20 cellular contexts compared by ENCODE assay signal in the genomic region with DNA sequence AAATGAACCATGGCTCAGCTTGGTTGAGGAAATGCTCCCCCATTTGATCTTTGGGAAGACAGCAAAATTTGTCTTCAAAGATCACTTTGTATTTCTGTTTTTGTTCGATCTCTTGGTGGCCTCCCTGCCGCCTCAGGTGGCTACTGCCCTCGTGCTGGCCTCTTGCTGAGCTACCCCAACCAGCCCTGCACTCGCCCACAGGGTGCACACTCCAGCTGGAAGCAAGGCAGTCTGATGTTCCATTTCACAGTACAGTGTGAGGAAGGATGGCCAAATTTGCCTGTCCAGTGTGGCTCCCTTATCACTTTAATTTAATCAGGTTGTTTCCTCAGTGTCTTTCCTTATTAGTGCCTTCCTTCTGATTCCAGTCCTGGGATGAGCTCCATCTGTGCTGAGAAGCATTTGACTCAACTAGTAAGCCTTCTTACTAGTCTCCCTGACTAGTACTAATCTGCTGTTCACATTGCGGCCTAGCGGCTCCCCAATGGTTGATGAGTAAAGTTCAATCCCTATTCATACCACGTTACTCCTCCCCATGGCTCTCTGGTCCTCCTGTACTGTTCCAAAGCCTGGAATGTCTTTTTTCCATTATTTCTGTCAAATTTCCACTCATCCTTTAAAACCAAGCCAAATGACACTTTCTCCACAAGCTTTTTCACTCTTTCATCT. TPM values are rescaled to one million over a fixed set of nuclear protein-coding genes. Genes with fewer than 3 reads are reported as not detected.
A peak's percentile ranks its signal among the peaks of the same experiment; 100 is the strongest.
DNase-seq lines count a peak whose midpoint lies in the region; ATAC-seq, FAIRE-seq and TF ChIP-seq lines count a peak whose summit lies in the region.
"Had no signal": no experiment of that assay in that cellular context is flagged by ENCODE, and none has a peak within 500 bp of the region (broad histone marks: within the 10 kb centered on the region; RNA-seq: fewer than 3 reads in every experiment).

No MANE protein-coding gene starts in this region.

- H3K56ac ChIP-seq in H1 (replicated peaks; ENCODE audit: insufficient read length, low read depth, low read length) = no peak overlapping the region

- no peaks in the 10 kb centered on the region for H3K27me3 Mint-ChIP-seq in neural progenitor cell (ENCODE audit: insufficient read depth, low read depth)
- H3K27me3 Mint-ChIP-seq: activated naive CD8-positive, alpha-beta T cell had no signal

- H3K4me3 ChIP-seq in Panc1 (ENCODE audit: low read depth in 2 of 2, low read length in 2 of 2) (no peak overlapping the region; a peak in 1 of 4 replicates), H1 (ENCODE audit: extremely low read depth in 1 of 4, insufficient read depth in 2 of 4, low read depth in 3 of 4, low read length in 4 of 4) (no peak overlapping the region), neural progenitor cell (no peak overlapping the region), uterus (no peak overlapping the region)
- H3K4me3 ChIP-seq: cardiac muscle cell, heart right ventricle had no signal

- TF ChIP-seq CTCF in Panc1 (IDR thresholded peaks at IDR 0.05) = no peak
- TF ChIP-seq CTCF in H1 (IDR thresholded peaks at IDR 0.05; ENCODE audit: control extremely low read depth in 1 of 3, insufficient read depth in 1 of 3, low read depth in 1 of 3, low read length in 3 of 3) = no peak
- TF ChIP-seq CTCF in neural progenitor cell (IDR thresholded peaks at IDR 0.05) = no peak
- TF ChIP-seq CTCF in uterus (IDR thresholded peaks at IDR 0.05) = no peak

- no peaks in the 10 kb centered on the region for H3K79me2 ChIP-seq in H1 (ENCODE audit: control insufficient read depth in 1 of 2, insufficient read depth in 2 of 2, low read length in 2 of 2)
- no peaks in the 10 kb centered on the region for H3K79me2 ChIP-seq in neural progenitor cell (ENCODE audit: low read depth)

- H4K8ac ChIP-seq in H1 (ENCODE audit: extremely low read depth, insufficient read depth, low read length) = no peak overlapping the region; the same call in 1 of the 2 replicates

- CTCF ChIA-PET in Panc1 (lab: Charles Lee) (interaction anchor here (0.9 kb wide), 1 partner anchor 37 kb away, joined by 5 read pairs; no protein-coding TSS in a partner anchor), H1 (lab: Charles Lee; ENCODE audit: partially characterized antibody) (interaction anchor here (0.6 to 8.9 kb wide), 9 partner anchors 8 to 97 kb away, joined by 3 to 63 read pairs (median 4); partner anchors contain the start of gene MYOF)

- no peaks in the 10 kb centered on the region for H3K36me3 Mint-ChIP-seq in neural progenitor cell
- H3K36me3 Mint-ChIP-seq: memory B cell had no signal

- no peaks in the 10 kb centered on the region for H3F3A ChIP-seq in neural progenitor cell (ENCODE audit: low read depth)

- H3K9me3 ChIP-seq in Panc1 (ENCODE audit: control insufficient read depth, insufficient read depth, low read depth, low read length) (peaks cover 4% of the 10 kb centered on the region; the same call in 1 of the 2 replicates), H1 (ENCODE audit: insufficient read depth in 2 of 2, low read depth in 1 of 2, low read length in 1 of 2) (no peaks in the 10 kb centered on the region), neural progenitor cell (ENCODE audit: low read depth) (no peaks in the 10 kb centered on the region), uterus (no peaks in the 10 kb centered on the region)
- H3K9me3 ChIP-seq: heart right ventricle had no signal

- 0 out of 2 replicates have a peak overlapping the region, but pooled peaks have one; percentile 62 for H2BK12ac ChIP-seq in H1 (ENCODE audit: low read depth, low read length)

- no peak for FAIRE-seq in H1 (lab: Jason Lieb, UNC)
- FAIRE-seq: RCC 7860 had no signal

- H3K4me1 Mint-ChIP-seq in neural progenitor cell = peaks cover 24% of the 10 kb centered on the region
- H3K4me1 Mint-ChIP-seq: memory B cell had no signal

- TF ChIP-seq RAD21 in H1 (IDR thresholded peaks at IDR 0.05 in 1 of 2, conservative IDR thresholded peaks at IDR 0.05 in 1 of 2; ENCODE audit: low read depth in 2 of 2, low read length in 2 of 2) = no peak

- no peaks in the 10 kb centered on the region for H4K20me1 ChIP-seq in H1 (replicated peaks in 1 of 2; ENCODE audit: control insufficient read depth in 1 of 2, insufficient read depth in 2 of 2, low read length in 2 of 2)
- H4K20me1 ChIP-seq in neural progenitor cell (ENCODE audit: low read depth) = no peaks in the 10 kb centered on the region

- H2BK15ac ChIP-seq in H1 (ENCODE audit: low read length) = no peak overlapping the region; the same call in 1 of the 2 replicates

- no peaks in the 10 kb centered on the region for H3K79me1 ChIP-seq in H1 (ENCODE audit: low read depth, low read length)

- TSS peak; percentile 11 for BruUV-seq in Panc1 (replicated peaks; lab: Mats Ljungman, UMichigan)

- H3K23me2 ChIP-seq in H1 (ENCODE audit: low read depth, low read length) = no peaks in the 10 kb centered on the region

- TF ChIP-seq POLR2A in H1 (IDR thresholded peaks at IDR 0.05; ENCODE audit: control extremely low read depth in 1 of 2, low read depth in 2 of 2, low read length in 2 of 2) (no peak), uterus (IDR thresholded peaks at IDR 0.05) (no peak)

- H2BK120ac ChIP-seq in H1 (replicated peaks; ENCODE audit: low read depth, low read length) = no peak overlapping the region

- no peaks in the 10 kb centered on the region for H3K27me3 ChIP-seq in Panc1 (ENCODE audit: control insufficient read depth, insufficient read depth, low read length)
- no peaks in the 10 kb centered on the region for H3K27me3 ChIP-seq in H1 (replicated peaks in 1 of 4; ENCODE audit: control insufficient read depth in 3 of 4, extremely low read depth in 1 of 4, insufficient read depth in 3 of 4, low read length in 3 of 4)
- H3K27me3 ChIP-seq in neural progenitor cell = no peaks in the 10 kb centered on the region
- H3K27me3 ChIP-seq in uterus = no peaks in the 10 kb centered on the region
- H3K27me3 ChIP-seq: cardiac muscle cell, heart right ventricle had no signal

- intact Hi-C loops in Panc1 (cut with micrococcal nuclease; ENCODE audit: unreplicated experiment) = no loop called here
- intact Hi-C loops in uterus (cut with DNase I; ENCODE audit: low total_unique reads) = loop anchor here (5.0 kb wide), 1 partner anchor 37 kb away; no protein-coding TSS in a partner anchor

- peak overlapping the region; percentile 47 for H3K27ac Mint-ChIP-seq in neural progenitor cell
- H3K27ac Mint-ChIP-seq: activated naive CD8-positive, alpha-beta T cell; memory B cell; stimulated activated naive CD8-positive, alpha-beta T cell treated with anti-CD3 and anti-CD28 coated beads, Interleukin-15, Interleukin-2, amounts not matched to agents 100 ng/mL and 50 ng/mL, for 24 hours had no signal

- H2AFZ ChIP-seq in H1 (ENCODE audit: low read length) = no peak overlapping the region
- peak overlapping the region; percentile 68 for H2AFZ ChIP-seq in neural progenitor cell (replicated peaks)

- no peak overlapping the region for H3K14ac ChIP-seq in H1 (ENCODE audit: insufficient read length)

- H3K4me3 Mint-ChIP-seq in neural progenitor cell = no peak overlapping the region
- H3K4me3 Mint-ChIP-seq: activated naive CD8-positive, alpha-beta T cell; memory B cell; stimulated activated naive CD8-positive, alpha-beta T cell treated with anti-CD3 and anti-CD28 coated beads, Interleukin-15, Interleukin-2, amounts not matched to agents 100 ng/mL and 50 ng/mL, for 24 hours had no signal

- ATAC-seq in Panc1 = no peak
- ATAC-seq: heart right ventricle had no signal

- no peak overlapping the region for H2BK5ac ChIP-seq in H1 (ENCODE audit: low read depth, low read length)

- no peak overlapping the region for H3K23ac ChIP-seq in H1 (ENCODE audit: insufficient read length)

- peak overlapping the region; percentile 88; the same call in 1 of the 2 replicates for H2AK5ac ChIP-seq in H1 (ENCODE audit: low read depth, low read length)

- H3K4me1 ChIP-seq in Panc1 (ENCODE audit: control insufficient read depth, insufficient read depth, low read length) (peaks cover 93% of the 10 kb centered on the region), H1 (replicated peaks in 1 of 4; ENCODE audit: control insufficient read depth in 3 of 4, insufficient read depth in 4 of 4, low read length in 3 of 4) (peaks cover 0 to 3% (median 1%) of the 10 kb centered on the region in 4 experiments; a peak in 3 of 7 replicates), neural progenitor cell (peaks cover 5% of the 10 kb centered on the region), uterus (peaks cover 0 to 7% of the 10 kb centered on the region in 2 donors)

- POLR2A ChIA-PET in Panc1 (lab: Charles Lee) = no interaction called here
- POLR2A ChIA-PET in H1 (lab: Charles Lee; ENCODE audit: partially characterized antibody) = interaction anchor here (0.8 kb wide), 1 partner anchor 12 kb away, joined by 3 read pairs; no protein-coding TSS in a partner anchor

- no peak for TF ChIP-seq EP300 in H1 (IDR thresholded peaks at IDR 0.05; ENCODE audit: borderline replicate concordance in 1 of 2, low read depth in 2 of 2, low read length in 2 of 2)

- H3K36me3 ChIP-seq in Panc1 (ENCODE audit: control insufficient read depth, insufficient read depth, low read length) = no peaks in the 10 kb centered on the region; the same call in 1 of the 2 replicates
- no peaks in the 10 kb centered on the region for H3K36me3 ChIP-seq in H1 (ENCODE audit: control insufficient read depth in 2 of 4, insufficient read depth in 4 of 4, low read length in 3 of 4)
- no peaks in the 10 kb centered on the region for H3K36me3 ChIP-seq in neural progenitor cell
- H3K36me3 ChIP-seq in uterus = no peaks in the 10 kb centered on the region
- H3K36me3 ChIP-seq: cardiac muscle cell had no signal

- H3K27ac ChIP-seq in Panc1 (ENCODE audit: low read length) (peak overlapping the region; percentile 100), H1 (ENCODE audit: low read depth, low read length) (no peak overlapping the region), neural progenitor cell (no peak overlapping the region), uterus (peak overlapping the region; percentile 10 to 89)
- H3K27ac ChIP-seq: cardiac muscle cell, KMS-11, VCaP had no signal

- no peak overlapping the region for H3K4ac ChIP-seq in H1 (replicated peaks; ENCODE audit: insufficient read length, low read depth, low read length)

- 72% methylated on average over 7 of the region's 7 CpGs; no CpG with 5 or more reads in 1 of the 2 experiments for WGBS in H1 (ENCODE audit: extremely low coverage in 1 of 2, insufficient coverage in 1 of 2, insufficient read length in 1 of 2, insufficient replicate concordance in 2 of 2, low coverage in 1 of 2, low lambda C conversion rate in 2 of 2, missing lambda C conversion rate in 1 of 2), 2 experiments

- no peak for DNase-seq in Panc1 (ENCODE audit: low read depth, low spot score)
- DNase-seq in H1 (ENCODE audit: low read depth in 1 of 2, low spot score in 2 of 2) = no peak
- DNase-seq in neural progenitor cell (ENCODE audit: low spot score) = no peak
- DNase-seq in uterus = no peak
- no peak for DNase-seq in NCI-H146 (lab: John Stamatoyannopoulos, UW)
- no peak for DNase-seq in NCI-H2107 treated with DMSO at 0.1 percent for 48 hours (lab: John Stamatoyannopoulos, UW; ENCODE audit: unreplicated experiment)
- no peak for DNase-seq in pons (ENCODE audit: low spot score)
- DNase-seq: activated CD4-positive, alpha-beta T cell treated with anti-CD3 and anti-CD28 coated beads, Interleukin-2, amount 50 U/mL, for 48 hours; activated T-cell treated with anti-CD3 and anti-CD28 coated beads, Interleukin-2, amount 50 U/mL, for 1 hour; heart right ventricle; NCI-H1092 treated with DMSO at 0.1 percent for 48 hours; NCI-H2171; NCI-H82 had no signal

- H3K4me2 ChIP-seq in H1 (ENCODE audit: insufficient read depth in 1 of 2, low read depth in 2 of 2, low read length in 2 of 2) (no peak overlapping the region), neural progenitor cell (no peak overlapping the region)
- H3K4me2 ChIP-seq: KMS-11 had no signal

- H4K91ac ChIP-seq in H1 (replicated peaks; ENCODE audit: insufficient read length, low read length) = no peak overlapping the region

- H4K5ac ChIP-seq in H1 (ENCODE audit: insufficient read length, low read depth, low read length) = no peak overlapping the region

- H3K18ac ChIP-seq in H1 (ENCODE audit: extremely low read depth, low read length) = no peak overlapping the region

- peaks cover 3% of the 10 kb centered on the region for H3K9me3 Mint-ChIP-seq in neural progenitor cell
- H3K9me3 Mint-ChIP-seq: memory B cell; stimulated activated naive CD8-positive, alpha-beta T cell treated with anti-CD3 and anti-CD28 coated beads, Interleukin-15, Interleukin-2, amounts not matched to agents 100 ng/mL and 50 ng/mL, for 24 hours had no signal

- no peak overlapping the region for H2BK20ac ChIP-seq in H1 (ENCODE audit: low read length)

- H3K9ac ChIP-seq in H1 (replicated peaks in 1 of 4; ENCODE audit: extremely low read depth in 1 of 4, low read depth in 3 of 4, low read length in 3 of 4) = no peak overlapping the region
- H3K9ac ChIP-seq in neural progenitor cell = no peak overlapping the region
- H3K9ac ChIP-seq: KMS-11 had no signal

- in situ Hi-C loops in Panc1 (cut with HindIII; ENCODE audit: low pct_unique_long_range_greater_than_20kb, low sequenced_read_pairs) = no loop called here

RNA-seq across cellular contexts. Expression of gene MYOF, which starts 8.2 kb away (rescaled TPM):
- total RNA-seq in Panc1 (2021; ENCODE audit: unreplicated experiment) (376 TPM), neural progenitor cell (ENCODE audit: low replicate concordance) (1.2 and 1.6 TPM in 2 replicates), uterus (100 to 1,000 TPM in 2 of 4 donors, 10 to 100 TPM in 2; 41.2 to 114 (median 86.9) TPM)
- polyA plus RNA-seq in Panc1 (2012; ENCODE audit: insufficient read length) = 187 TPM
- 2.3 and 3.2 TPM in 2 replicates for total RNA-seq in H1 (2021; fragmentation: NEBNext Ultra II Directional; extraction: Animal tissue kit (Norgen Biotek cat#: 25700))
- 0.94 and 0.98 TPM in 2 replicates for polyA plus RNA-seq in H1 (2011; rRNA removed)
- polyA plus RNA-seq in H1 (2011; cell fraction: cytosol; rRNA removed) = 1.0 TPM
- 1.2 TPM for polyA plus RNA-seq in H1 (2011; cell fraction: nucleus; rRNA removed)
- 2.3 to 2.8 TPM (median 2.4 TPM) in 4 replicates for polyA plus RNA-seq in H1 (2012, experiment 1 of 2)
- polyA plus RNA-seq in H1 (2012, experiment 2 of 2) = 0.09 TPM
- polyA plus RNA-seq in H1 (2013, experiment 1 of 2) = 2.0 TPM
- 2.4 TPM for polyA plus RNA-seq in H1 (2013, experiment 2 of 2)
- polyA minus RNA-seq in H1 (2011; rRNA and poly(A)+ RNA removed) = 1.6 and 2.4 TPM in 2 replicates
- polyA minus RNA-seq in H1 (2011; cell fraction: cytosol; rRNA and poly(A)+ RNA removed) = 1.0 TPM
- polyA minus RNA-seq in H1 (2011; cell fraction: nucleus; rRNA and poly(A)+ RNA removed) = 1.4 TPM

RNA-seq across cellular contexts. Expression of gene CEP55, which starts 22.5 kb away (rescaled TPM):
- total RNA-seq in Panc1 (2021; ENCODE audit: unreplicated experiment) (96.4 TPM), neural progenitor cell (ENCODE audit: low replicate concordance) (36.8 and 57.7 TPM in 2 replicates), uterus (10 to 100 TPM in 1 of 4 donors, under 1 TPM in 1, not detected in 2; under 0.01 to 13.8 TPM)
- polyA plus RNA-seq in Panc1 (2012; ENCODE audit: insufficient read length) = 29.0 TPM
- 18.9 and 19.6 TPM in 2 replicates for total RNA-seq in H1 (2021; fragmentation: NEBNext Ultra II Directional; extraction: Animal tissue kit (Norgen Biotek cat#: 25700))
- polyA plus RNA-seq in H1 (2011; rRNA removed) = 3.5 and 7.0 TPM in 2 replicates
- polyA plus RNA-seq in H1 (2011; cell fraction: cytosol; rRNA removed) = 9.1 TPM
- 3.5 TPM for polyA plus RNA-seq in H1 (2011; cell fraction: nucleus; rRNA removed)
- 8.7 to 16.4 TPM (median 10.0 TPM) in 4 replicates for polyA plus RNA-seq in H1 (2012, experiment 1 of 2)
- 1.7 TPM for polyA plus RNA-seq in H1 (2012, experiment 2 of 2)
- polyA plus RNA-seq in H1 (2013, experiment 1 of 2) = 17.5 TPM
- polyA plus RNA-seq in H1 (2013, experiment 2 of 2) = 16.7 TPM
- polyA minus RNA-seq in H1 (2011; rRNA and poly(A)+ RNA removed) = 6.8 and 7.5 TPM in 2 replicates
- polyA minus RNA-seq in H1 (2011; cell fraction: cytosol; rRNA and poly(A)+ RNA removed) = 7.0 TPM
- polyA minus RNA-seq in H1 (2011; cell fraction: nucleus; rRNA and poly(A)+ RNA removed) = 14.3 TPM

Comparison
In these comparisons a context has a peak if more than half of its experiments do, and no peak if none do; other contexts are left out.
1. H3K27ac ChIP-seq: peak in Panc1 (single experiment) and uterus (2 of 2); none in H1 (single experiment) and neural progenitor cell (single experiment).
2. RNA of gene MYOF, which starts 8.2 kb away (total RNA-seq): 376 TPM in Panc1 (single experiment) and 41.2 to 114 TPM in uterus; 2.3 to 3.2 TPM in H1 and 1.2 to 1.6 TPM in neural progenitor cell; every median in the first group is over 10 times any median in the second.